ENCODE assay signal across 1 cellular context in the genomic region with DNA sequence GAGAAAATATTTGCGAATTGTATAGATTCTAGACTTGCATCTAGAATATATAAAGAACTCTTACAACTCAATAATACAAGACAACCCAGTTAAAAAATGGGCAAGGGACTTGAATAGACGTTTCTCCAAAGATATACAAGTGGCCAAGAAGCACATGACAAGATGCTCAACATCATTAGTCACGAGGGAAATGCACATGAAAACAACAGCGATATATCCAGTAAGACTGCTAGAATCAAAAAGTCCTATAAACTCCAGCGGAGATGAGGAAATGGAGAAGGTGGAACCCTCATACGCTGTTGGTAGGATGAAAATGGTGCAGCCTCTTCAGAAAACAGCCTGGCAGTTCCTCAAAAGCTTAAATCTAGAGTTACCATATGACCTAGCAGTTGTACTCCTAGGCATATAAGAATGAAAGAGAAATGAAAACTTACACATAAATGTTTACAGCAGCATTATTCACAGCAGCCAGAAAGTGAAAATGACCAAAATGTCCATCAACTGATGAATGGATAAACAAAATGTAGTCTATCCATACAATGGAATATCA.
TF ChIP-seq lines count a peak whose summit lies in the region.

No MANE protein-coding gene starts in this region.

TF ChIP-seq in GM12878, 131 proteins besides CTCF, POLR2A, EP300 and RAD21 (continued from another document):
- TF ChIP-seq, protein P1, sequence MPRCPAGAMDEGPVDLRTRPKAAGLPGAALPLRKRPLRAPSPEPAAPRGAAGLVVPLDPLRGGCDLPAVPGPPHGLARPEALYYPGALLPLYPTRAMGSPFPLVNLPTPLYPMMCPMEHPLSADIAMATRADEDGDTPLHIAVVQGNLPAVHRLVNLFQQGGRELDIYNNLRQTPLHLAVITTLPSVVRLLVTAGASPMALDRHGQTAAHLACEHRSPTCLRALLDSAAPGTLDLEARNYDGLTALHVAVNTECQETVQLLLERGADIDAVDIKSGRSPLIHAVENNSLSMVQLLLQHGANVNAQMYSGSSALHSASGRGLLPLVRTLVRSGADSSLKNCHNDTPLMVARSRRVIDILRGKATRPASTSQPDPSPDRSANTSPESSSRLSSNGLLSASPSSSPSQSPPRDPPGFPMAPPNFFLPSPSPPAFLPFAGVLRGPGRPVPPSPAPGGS (IDR thresholded peaks at IDR 0.05; ENCODE audit: borderline replicate concordance, insufficient read depth, low read depth, low read length, poor library complexity, severe bottlenecking), result no peak
- TF ChIP-seq, protein P2, sequence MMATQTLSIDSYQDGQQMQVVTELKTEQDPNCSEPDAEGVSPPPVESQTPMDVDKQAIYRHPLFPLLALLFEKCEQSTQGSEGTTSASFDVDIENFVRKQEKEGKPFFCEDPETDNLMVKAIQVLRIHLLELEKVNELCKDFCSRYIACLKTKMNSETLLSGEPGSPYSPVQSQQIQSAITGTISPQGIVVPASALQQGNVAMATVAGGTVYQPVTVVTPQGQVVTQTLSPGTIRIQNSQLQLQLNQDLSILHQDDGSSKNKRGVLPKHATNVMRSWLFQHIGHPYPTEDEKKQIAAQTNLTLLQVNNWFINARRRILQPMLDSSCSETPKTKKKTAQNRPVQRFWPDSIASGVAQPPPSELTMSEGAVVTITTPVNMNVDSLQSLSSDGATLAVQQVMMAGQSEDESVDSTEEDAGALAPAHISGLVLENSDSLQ (IDR thresholded peaks at IDR 0.05), result peak; percentile 35; the same call in 1 of the 2 replicates
- TF ChIP-seq, protein P3, sequence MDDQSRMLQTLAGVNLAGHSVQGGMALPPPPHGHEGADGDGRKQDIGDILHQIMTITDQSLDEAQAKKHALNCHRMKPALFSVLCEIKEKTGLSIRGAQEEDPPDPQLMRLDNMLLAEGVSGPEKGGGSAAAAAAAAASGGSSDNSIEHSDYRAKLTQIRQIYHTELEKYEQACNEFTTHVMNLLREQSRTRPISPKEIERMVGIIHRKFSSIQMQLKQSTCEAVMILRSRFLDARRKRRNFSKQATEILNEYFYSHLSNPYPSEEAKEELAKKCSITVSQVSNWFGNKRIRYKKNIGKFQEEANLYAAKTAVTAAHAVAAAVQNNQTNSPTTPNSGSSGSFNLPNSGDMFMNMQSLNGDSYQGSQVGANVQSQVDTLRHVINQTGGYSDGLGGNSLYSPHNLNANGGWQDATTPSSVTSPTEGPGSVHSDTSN (IDR thresholded peaks at IDR 0.05; ENCODE audit: insufficient replicate concordance, low read depth, low read length), result no peak
- TF ChIP-seq SPI1 (IDR thresholded peaks at IDR 0.05; ENCODE audit: borderline replicate concordance, insufficient read depth, low read depth, low read length) (peak; percentile 61; the same call in 1 of the 2 replicates), TCF7 (IDR thresholded peaks at IDR 0.05; ENCODE audit: borderline replicate concordance) (no peak), MTA2 (IDR thresholded peaks at IDR 0.05; ENCODE audit: low read depth) (no peak)
